Comparison of ENCODE assay signal across 29 cellular contexts in genomic region chr20:44336086-44336485, GRCh38. TPM values are rescaled to one million over a fixed set of nuclear protein-coding genes. Genes with fewer than 3 reads are reported as not detected.
DNase-seq lines count a peak whose midpoint lies in the region; ATAC-seq and TF ChIP-seq lines count a peak whose summit lies in the region.
"Had no signal": no experiment of that assay in that cellular context is flagged by ENCODE, and none has a peak within 500 bp of the region (broad histone marks: within the 10 kb centered on the region; RNA-seq: fewer than 3 reads in every experiment).

No MANE protein-coding gene starts in this region.

- H3K36me3 ChIP-seq in HEK293 (ENCODE audit: control insufficient read depth in 2 of 2, insufficient read depth in 1 of 2, low read length in 2 of 2) (no peaks in the 10 kb centered on the region), WERI-Rb-1 (no peaks in the 10 kb centered on the region), left lung (no peaks in the 10 kb centered on the region)
- H3K36me3 ChIP-seq: BLaER1, upper lobe of left lung had no signal

- no peak for TF ChIP-seq CTCF in HEK293 (tag by site-specific recombination; IDR thresholded peaks at IDR 0.05)
- TF ChIP-seq CTCF in WERI-Rb-1 (IDR thresholded peaks at IDR 0.05; ENCODE audit: low read depth, low read length) = no peak
- no peak for TF ChIP-seq CTCF in left lung (IDR thresholded peaks at IDR 0.05)

- H3K4me3 ChIP-seq in HEK293 (ENCODE audit: low read depth, low read length) (no peak overlapping the region), WERI-Rb-1 (ENCODE audit: low read depth, low read length) (no peak overlapping the region), left lung (no peak overlapping the region)
- H3K4me3 ChIP-seq: BLaER1, upper lobe of left lung had no signal

- peak; percentile 77 for DNase-seq in ELF-1 (ENCODE audit: low read depth, low spot score)
- peak; percentile 21 for DNase-seq in WERI-Rb-1
- DNase-seq in left lung = no peak
- DNase-seq in glomerular visceral epithelial cell (ENCODE audit: extremely low spot score) = no peak
- DNase-seq in superior temporal gyrus (ENCODE audit: extremely low spot score) = no peak
- no peak for DNase-seq in NCI-H748 (lab: John Stamatoyannopoulos, UW; ENCODE audit: unreplicated experiment)
- DNase-seq: activated CD4-positive, alpha-beta T cell treated with anti-CD3 and anti-CD28 coated beads for 48 hours; activated gamma-delta T cell; activated naive CD8-positive, alpha-beta T cell treated with anti-CD3 and anti-CD28 coated beads, Interleukin-2, amount 50 U/mL, for 24 hours; activated T-cell treated with anti-CD3 and anti-CD28 coated beads, Interleukin-2, amount 50 U/mL, for 1 hour; HCEC 1CT; Karpas-422; NCI-H1436 treated with DMSO at 0.1 percent for 48 hours; right cardiac atrium; stimulated activated CD4-positive, alpha-beta T cell treated with anti-CD3 and anti-CD28 coated beads, Interleukin-12 subunit alpha, Interleukin-12 subunit beta, amount 100 ng/mL, for 4 hours; stimulated activated CD4-positive, alpha-beta T cell treated with anti-CD3 and anti-CD28 coated beads, Interleukin-4, amount 100 ng/mL, for 1 hour; T-helper 2 cell had no signal

- H3K27me3 ChIP-seq in WERI-Rb-1 (ENCODE audit: insufficient read depth, low read depth, severe bottlenecking) (no peaks in the 10 kb centered on the region), left lung (peaks cover 0 to 44% of the 10 kb centered on the region in 2 donors)
- H3K27me3 ChIP-seq: BLaER1, upper lobe of left lung had no signal

- POLR2A ChIA-PET in HEK293 (lab: Yijun Ruan, JAX) = no interaction called here

- no peak overlapping the region for H3K27ac ChIP-seq in HEK293 (ENCODE audit: extremely low read depth, low read depth, low read length)
- H3K27ac ChIP-seq in WERI-Rb-1 = no peak overlapping the region
- H3K27ac ChIP-seq in left lung = no peak overlapping the region
- H3K27ac ChIP-seq: BLaER1, HL-60, parathyroid adenoma, RWPE1, upper lobe of left lung had no signal

- ATAC-seq in left lung (peak; percentile 35), HG03280 (IDR thresholded peaks at IDR 0.05; ENCODE audit: unreplicated experiment) (no peak)
- ATAC-seq: activated naive CD8-positive, alpha-beta T cell treated with anti-CD3 and anti-CD28 coated beads, Interleukin-2, amount 50 U/mL, for 24 hours; right cardiac atrium had no signal

- intact Hi-C loops in left lung (cut with DNase I) = no loop called here

- CTCF ChIA-PET in HEK293 (lab: Yijun Ruan, JAX) = no interaction called here

- H3K9me3 ChIP-seq in HEK293 (ENCODE audit: control insufficient read depth, insufficient read depth, low read depth, low read length) (no peaks in the 10 kb centered on the region), WERI-Rb-1 (ENCODE audit: severe bottlenecking) (no peaks in the 10 kb centered on the region), left lung (no peaks in the 10 kb centered on the region)
- H3K9me3 ChIP-seq: BLaER1, upper lobe of left lung had no signal

- H3K4me1 ChIP-seq in HEK293 (ENCODE audit: control insufficient read depth, insufficient read depth, low read length) = no peaks in the 10 kb centered on the region
- no peaks in the 10 kb centered on the region for H3K4me1 ChIP-seq in left lung
- H3K4me1 ChIP-seq: BLaER1, parathyroid adenoma, upper lobe of left lung had no signal

TF ChIP-seq in HEK293, 187 proteins besides CTCF, POLR2A, EP300 and RAD21:
- TF ChIP-seq ZNF433 (tag by site-specific recombination; IDR thresholded peaks at IDR 0.05; ENCODE audit: low read depth) (no peak), ZBTB6 (tag by site-specific recombination; IDR thresholded peaks at IDR 0.05) (no peak), ZNF626 (tag by site-specific recombination; IDR thresholded peaks at IDR 0.05) (no peak), ELK4 (IDR thresholded peaks at IDR 0.05; ENCODE audit: borderline replicate concordance, low read depth, low read length) (no peak), ZIC2 (tag by site-specific recombination; IDR thresholded peaks at IDR 0.05) (peak; percentile 23; the same call in 1 of the 2 replicates)

RNA-seq across cellular contexts. Expression of gene R3HDML, which starts 0.8 kb away (rescaled TPM):
- 1 to 10 TPM in 1 of 2 donors, not detected in 1; 2.0 TPM for total RNA-seq in left lung
- total RNA-seq: activated CD8-positive, alpha-beta memory T cell treated with anti-CD3 and anti-CD28 coated beads for 36 hours; dermis microvascular lymphatic vessel endothelial cell; glomerular endothelial cell; lung microvascular endothelial cell; OCI-LY7; right cardiac atrium; upper lobe of left lung had no signal

RNA-seq across cellular contexts. Expression of gene HNF4A, which starts 19.4 kb away (rescaled TPM):
- total RNA-seq in left lung = 1 to 10 TPM in 1 of 2 donors, under 1 TPM in 1; 0.21 to 3.5 TPM
- total RNA-seq: activated CD8-positive, alpha-beta memory T cell treated with anti-CD3 and anti-CD28 coated beads for 36 hours; dermis microvascular lymphatic vessel endothelial cell; glomerular endothelial cell; lung microvascular endothelial cell; OCI-LY7 had no signal

RNA-seq across cellular contexts. Expression of gene FITM2, which starts 25.1 kb away (rescaled TPM):
- 10 to 100 TPM; 11.4 to 15.3 TPM for total RNA-seq in left lung

Comparison
In these comparisons a context has a peak if more than half of its experiments do, and no peak if none do; other contexts are left out.
1. DNase-seq: peak in ELF-1 (single experiment) and WERI-Rb-1 (single experiment); none in left lung (0 of 2), glomerular visceral epithelial cell (single experiment), superior temporal gyrus (single experiment) and NCI-H748 (single experiment).